1 cellular context compared by ENCODE assay signal in the genomic region with DNA sequence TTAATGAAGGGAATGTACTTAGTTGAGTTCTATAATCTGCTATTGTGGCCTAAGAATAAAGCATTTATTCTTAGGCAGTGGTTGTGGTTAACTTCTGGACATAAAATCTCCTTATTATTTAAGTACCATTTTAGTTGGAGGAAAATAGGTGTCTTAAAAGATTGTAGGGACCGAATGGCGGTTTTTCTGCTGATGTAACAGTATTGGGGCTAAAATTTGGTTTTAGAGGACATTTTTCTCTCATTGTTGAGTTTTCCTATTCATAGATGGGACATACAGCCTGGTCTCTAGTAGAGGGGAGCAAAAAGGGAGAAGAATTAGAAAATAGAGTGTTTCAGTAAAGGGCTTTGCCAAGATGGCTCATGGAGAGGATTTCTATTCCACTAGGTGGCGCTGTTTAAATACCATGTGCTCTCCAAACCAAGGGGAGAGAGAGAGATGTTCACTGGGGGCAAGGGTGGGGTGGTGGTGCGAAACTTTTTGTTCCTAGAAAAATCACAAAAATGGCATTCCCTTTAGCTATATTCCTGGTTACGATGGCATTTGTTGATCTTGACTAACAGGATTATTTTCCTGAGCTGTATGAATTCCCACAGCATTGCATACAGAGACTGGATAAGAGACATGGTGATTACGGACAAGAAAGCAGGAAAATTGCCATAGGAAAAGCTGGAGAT.
A peak's percentile ranks its signal among the peaks of the same experiment; 100 is the strongest.
TF ChIP-seq lines count a peak whose summit lies in the region.

No MANE protein-coding gene starts in this region.

TF ChIP-seq in K562, 482 proteins besides CTCF, POLR2A, EP300 and RAD21 (continued from another document and continues in another):
- TF ChIP-seq, protein P1, sequence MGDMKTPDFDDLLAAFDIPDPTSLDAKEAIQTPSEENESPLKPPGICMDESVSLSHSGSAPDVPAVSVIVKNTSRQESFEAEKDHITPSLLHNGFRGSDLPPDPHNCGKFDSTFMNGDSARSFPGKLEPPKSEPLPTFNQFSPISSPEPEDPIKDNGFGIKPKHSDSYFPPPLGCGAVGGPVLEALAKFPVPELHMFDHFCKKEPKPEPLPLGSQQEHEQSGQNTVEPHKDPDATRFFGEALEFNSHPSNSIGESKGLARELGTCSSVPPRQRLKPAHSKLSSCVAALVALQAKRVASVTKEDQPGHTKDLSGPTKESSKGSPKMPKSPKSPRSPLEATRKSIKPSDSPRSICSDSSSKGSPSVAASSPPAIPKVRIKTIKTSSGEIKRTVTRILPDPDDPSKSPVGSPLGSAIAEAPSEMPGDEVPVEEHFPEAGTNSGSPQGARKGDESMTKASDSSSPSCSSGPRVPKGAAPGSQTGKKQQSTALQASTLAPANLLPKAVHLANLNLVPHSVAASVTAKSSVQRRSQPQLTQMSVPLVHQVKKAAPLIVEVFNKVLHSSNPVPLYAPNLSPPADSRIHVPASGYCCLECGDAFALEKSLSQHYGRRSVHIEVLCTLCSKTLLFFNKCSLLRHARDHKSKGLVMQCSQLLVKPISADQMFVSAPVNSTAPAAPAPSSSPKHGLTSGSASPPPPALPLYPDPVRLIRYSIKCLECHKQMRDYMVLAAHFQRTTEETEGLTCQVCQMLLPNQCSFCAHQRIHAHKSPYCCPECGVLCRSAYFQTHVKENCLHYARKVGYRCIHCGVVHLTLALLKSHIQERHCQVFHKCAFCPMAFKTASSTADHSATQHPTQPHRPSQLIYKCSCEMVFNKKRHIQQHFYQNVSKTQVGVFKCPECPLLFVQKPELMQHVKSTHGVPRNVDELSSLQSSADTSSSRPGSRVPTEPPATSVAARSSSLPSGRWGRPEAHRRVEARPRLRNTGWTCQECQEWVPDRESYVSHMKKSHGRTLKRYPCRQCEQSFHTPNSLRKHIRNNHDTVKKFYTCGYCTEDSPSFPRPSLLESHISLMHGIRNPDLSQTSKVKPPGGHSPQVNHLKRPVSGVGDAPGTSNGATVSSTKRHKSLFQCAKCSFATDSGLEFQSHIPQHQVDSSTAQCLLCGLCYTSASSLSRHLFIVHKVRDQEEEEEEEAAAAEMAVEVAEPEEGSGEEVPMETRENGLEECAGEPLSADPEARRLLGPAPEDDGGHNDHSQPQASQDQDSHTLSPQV (IDR thresholded peaks at IDR 0.05): peak; percentile 79
- TF ChIP-seq, protein P2, sequence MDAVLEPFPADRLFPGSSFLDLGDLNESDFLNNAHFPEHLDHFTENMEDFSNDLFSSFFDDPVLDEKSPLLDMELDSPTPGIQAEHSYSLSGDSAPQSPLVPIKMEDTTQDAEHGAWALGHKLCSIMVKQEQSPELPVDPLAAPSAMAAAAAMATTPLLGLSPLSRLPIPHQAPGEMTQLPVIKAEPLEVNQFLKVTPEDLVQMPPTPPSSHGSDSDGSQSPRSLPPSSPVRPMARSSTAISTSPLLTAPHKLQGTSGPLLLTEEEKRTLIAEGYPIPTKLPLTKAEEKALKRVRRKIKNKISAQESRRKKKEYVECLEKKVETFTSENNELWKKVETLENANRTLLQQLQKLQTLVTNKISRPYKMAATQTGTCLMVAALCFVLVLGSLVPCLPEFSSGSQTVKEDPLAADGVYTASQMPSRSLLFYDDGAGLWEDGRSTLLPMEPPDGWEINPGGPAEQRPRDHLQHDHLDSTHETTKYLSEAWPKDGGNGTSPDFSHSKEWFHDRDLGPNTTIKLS (IDR thresholded peaks at IDR 0.05; ENCODE audit: borderline replicate concordance, low read depth): no peak
- TF ChIP-seq TAF9B (IDR thresholded peaks at IDR 0.05; ENCODE audit: partially characterized antibody) (no peak), LEF1 (IDR thresholded peaks at IDR 0.05) (0 out of 2 replicates have a peak, but pooled peaks have one; percentile 40), TOE1 (IDR thresholded peaks at IDR 0.05; ENCODE audit: borderline replicate concordance) (no peak), TOE1 (CRISPR knock-in tag; IDR thresholded peaks at IDR 0.05; ENCODE audit: borderline replicate concordance, low read depth) (no peak), SMAD4 (CRISPR knock-in tag; conservative IDR thresholded peaks at IDR 0.05) (peak; percentile 33; the same call in 1 of the 2 replicates), MTA2 (IDR thresholded peaks at IDR 0.05; ENCODE audit: low read depth) (0 out of 2 replicates have a peak, but pooled peaks have one; percentile 11), EHMT2 (IDR thresholded peaks at IDR 0.05) (peak; percentile 73; the same call in 1 of the 2 replicates), SP1 (CRISPR knock-in tag; IDR thresholded peaks at IDR 0.05) (peak; percentile 67), C11orf30 (IDR thresholded peaks at IDR 0.05; ENCODE audit: low read depth) (peak; percentile 82), MECOM (CRISPR knock-in tag; IDR thresholded peaks at IDR 0.05) (no peak), ZNF707 (CRISPR knock-in tag; conservative IDR thresholded peaks at IDR 0.05) (no peak), ETV5 (CRISPR knock-in tag; IDR thresholded peaks at IDR 0.05; ENCODE audit: low read depth) (peak; percentile 41; the same call in 1 of the 2 replicates), SOX6 (IDR thresholded peaks at IDR 0.05) (no peak)
- TF ChIP-seq, protein P3, sequence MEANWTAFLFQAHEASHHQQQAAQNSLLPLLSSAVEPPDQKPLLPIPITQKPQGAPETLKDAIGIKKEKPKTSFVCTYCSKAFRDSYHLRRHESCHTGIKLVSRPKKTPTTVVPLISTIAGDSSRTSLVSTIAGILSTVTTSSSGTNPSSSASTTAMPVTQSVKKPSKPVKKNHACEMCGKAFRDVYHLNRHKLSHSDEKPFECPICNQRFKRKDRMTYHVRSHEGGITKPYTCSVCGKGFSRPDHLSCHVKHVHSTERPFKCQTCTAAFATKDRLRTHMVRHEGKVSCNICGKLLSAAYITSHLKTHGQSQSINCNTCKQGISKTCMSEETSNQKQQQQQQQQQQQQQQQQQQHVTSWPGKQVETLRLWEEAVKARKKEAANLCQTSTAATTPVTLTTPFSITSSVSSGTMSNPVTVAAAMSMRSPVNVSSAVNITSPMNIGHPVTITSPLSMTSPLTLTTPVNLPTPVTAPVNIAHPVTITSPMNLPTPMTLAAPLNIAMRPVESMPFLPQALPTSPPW (CRISPR knock-in tag; IDR thresholded peaks at IDR 0.05): peak; percentile 81
- TF ChIP-seq, protein P4, sequence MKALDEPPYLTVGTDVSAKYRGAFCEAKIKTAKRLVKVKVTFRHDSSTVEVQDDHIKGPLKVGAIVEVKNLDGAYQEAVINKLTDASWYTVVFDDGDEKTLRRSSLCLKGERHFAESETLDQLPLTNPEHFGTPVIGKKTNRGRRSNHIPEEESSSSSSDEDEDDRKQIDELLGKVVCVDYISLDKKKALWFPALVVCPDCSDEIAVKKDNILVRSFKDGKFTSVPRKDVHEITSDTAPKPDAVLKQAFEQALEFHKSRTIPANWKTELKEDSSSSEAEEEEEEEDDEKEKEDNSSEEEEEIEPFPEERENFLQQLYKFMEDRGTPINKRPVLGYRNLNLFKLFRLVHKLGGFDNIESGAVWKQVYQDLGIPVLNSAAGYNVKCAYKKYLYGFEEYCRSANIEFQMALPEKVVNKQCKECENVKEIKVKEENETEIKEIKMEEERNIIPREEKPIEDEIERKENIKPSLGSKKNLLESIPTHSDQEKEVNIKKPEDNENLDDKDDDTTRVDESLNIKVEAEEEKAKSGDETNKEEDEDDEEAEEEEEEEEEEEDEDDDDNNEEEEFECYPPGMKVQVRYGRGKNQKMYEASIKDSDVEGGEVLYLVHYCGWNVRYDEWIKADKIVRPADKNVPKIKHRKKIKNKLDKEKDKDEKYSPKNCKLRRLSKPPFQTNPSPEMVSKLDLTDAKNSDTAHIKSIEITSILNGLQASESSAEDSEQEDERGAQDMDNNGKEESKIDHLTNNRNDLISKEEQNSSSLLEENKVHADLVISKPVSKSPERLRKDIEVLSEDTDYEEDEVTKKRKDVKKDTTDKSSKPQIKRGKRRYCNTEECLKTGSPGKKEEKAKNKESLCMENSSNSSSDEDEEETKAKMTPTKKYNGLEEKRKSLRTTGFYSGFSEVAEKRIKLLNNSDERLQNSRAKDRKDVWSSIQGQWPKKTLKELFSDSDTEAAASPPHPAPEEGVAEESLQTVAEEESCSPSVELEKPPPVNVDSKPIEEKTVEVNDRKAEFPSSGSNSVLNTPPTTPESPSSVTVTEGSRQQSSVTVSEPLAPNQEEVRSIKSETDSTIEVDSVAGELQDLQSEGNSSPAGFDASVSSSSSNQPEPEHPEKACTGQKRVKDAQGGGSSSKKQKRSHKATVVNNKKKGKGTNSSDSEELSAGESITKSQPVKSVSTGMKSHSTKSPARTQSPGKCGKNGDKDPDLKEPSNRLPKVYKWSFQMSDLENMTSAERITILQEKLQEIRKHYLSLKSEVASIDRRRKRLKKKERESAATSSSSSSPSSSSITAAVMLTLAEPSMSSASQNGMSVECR (CRISPR knock-in tag; IDR thresholded peaks at IDR 0.05): no peak
- TF ChIP-seq, protein P5, sequence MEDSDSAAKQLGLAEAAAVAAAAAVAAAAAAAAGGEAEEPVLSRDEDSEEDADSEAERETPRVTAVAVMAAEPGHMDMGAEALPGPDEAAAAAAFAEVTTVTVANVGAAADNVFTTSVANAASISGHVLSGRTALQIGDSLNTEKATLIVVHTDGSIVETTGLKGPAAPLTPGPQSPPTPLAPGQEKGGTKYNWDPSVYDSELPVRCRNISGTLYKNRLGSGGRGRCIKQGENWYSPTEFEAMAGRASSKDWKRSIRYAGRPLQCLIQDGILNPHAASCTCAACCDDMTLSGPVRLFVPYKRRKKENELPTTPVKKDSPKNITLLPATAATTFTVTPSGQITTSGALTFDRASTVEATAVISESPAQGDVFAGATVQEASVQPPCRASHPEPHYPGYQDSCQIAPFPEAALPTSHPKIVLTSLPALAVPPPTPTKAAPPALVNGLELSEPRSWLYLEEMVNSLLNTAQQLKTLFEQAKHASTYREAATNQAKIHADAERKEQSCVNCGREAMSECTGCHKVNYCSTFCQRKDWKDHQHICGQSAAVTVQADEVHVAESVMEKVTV (CRISPR knock-in tag; IDR thresholded peaks at IDR 0.05): peak; percentile 92
- TF ChIP-seq, protein P6, sequence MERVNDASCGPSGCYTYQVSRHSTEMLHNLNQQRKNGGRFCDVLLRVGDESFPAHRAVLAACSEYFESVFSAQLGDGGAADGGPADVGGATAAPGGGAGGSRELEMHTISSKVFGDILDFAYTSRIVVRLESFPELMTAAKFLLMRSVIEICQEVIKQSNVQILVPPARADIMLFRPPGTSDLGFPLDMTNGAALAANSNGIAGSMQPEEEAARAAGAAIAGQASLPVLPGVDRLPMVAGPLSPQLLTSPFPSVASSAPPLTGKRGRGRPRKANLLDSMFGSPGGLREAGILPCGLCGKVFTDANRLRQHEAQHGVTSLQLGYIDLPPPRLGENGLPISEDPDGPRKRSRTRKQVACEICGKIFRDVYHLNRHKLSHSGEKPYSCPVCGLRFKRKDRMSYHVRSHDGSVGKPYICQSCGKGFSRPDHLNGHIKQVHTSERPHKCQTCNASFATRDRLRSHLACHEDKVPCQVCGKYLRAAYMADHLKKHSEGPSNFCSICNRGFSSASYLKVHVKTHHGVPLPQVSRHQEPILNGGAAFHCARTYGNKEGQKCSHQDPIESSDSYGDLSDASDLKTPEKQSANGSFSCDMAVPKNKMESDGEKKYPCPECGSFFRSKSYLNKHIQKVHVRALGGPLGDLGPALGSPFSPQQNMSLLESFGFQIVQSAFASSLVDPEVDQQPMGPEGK (CRISPR knock-in tag; IDR thresholded peaks at IDR 0.05; ENCODE audit: borderline replicate concordance): no peak
- TF ChIP-seq, protein P7, sequence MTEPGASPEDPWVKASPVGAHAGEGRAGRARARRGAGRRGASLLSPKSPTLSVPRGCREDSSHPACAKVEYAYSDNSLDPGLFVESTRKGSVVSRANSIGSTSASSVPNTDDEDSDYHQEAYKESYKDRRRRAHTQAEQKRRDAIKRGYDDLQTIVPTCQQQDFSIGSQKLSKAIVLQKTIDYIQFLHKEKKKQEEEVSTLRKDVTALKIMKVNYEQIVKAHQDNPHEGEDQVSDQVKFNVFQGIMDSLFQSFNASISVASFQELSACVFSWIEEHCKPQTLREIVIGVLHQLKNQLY (CRISPR knock-in tag; conservative IDR thresholded peaks at IDR 0.05): no peak
- TF ChIP-seq, protein P8, sequence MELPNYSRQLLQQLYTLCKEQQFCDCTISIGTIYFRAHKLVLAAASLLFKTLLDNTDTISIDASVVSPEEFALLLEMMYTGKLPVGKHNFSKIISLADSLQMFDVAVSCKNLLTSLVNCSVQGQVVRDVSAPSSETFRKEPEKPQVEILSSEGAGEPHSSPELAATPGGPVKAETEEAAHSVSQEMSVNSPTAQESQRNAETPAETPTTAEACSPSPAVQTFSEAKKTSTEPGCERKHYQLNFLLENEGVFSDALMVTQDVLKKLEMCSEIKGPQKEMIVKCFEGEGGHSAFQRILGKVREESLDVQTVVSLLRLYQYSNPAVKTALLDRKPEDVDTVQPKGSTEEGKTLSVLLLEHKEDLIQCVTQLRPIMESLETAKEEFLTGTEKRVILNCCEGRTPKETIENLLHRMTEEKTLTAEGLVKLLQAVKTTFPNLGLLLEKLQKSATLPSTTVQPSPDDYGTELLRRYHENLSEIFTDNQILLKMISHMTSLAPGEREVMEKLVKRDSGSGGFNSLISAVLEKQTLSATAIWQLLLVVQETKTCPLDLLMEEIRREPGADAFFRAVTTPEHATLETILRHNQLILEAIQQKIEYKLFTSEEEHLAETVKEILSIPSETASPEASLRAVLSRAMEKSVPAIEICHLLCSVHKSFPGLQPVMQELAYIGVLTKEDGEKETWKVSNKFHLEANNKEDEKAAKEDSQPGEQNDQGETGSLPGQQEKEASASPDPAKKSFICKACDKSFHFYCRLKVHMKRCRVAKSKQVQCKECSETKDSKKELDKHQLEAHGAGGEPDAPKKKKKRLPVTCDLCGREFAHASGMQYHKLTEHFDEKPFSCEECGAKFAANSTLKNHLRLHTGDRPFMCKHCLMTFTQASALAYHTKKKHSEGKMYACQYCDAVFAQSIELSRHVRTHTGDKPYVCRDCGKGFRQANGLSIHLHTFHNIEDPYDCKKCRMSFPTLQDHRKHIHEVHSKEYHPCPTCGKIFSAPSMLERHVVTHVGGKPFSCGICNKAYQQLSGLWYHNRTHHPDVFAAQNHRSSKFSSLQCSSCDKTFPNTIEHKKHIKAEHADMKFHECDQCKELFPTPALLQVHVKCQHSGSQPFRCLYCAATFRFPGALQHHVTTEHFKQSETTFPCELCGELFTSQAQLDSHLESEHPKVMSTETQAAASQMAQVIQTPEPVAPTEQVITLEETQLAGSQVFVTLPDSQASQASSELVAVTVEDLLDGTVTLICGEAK (IDR thresholded peaks at IDR 0.05): peak; percentile 34; the same call in 1 of the 2 replicates
- TF ChIP-seq, protein P8 (CRISPR knock-in tag; IDR thresholded peaks at IDR 0.05): no peak
